ENCODE assay signal across 8 cellular contexts in the genomic region with DNA sequence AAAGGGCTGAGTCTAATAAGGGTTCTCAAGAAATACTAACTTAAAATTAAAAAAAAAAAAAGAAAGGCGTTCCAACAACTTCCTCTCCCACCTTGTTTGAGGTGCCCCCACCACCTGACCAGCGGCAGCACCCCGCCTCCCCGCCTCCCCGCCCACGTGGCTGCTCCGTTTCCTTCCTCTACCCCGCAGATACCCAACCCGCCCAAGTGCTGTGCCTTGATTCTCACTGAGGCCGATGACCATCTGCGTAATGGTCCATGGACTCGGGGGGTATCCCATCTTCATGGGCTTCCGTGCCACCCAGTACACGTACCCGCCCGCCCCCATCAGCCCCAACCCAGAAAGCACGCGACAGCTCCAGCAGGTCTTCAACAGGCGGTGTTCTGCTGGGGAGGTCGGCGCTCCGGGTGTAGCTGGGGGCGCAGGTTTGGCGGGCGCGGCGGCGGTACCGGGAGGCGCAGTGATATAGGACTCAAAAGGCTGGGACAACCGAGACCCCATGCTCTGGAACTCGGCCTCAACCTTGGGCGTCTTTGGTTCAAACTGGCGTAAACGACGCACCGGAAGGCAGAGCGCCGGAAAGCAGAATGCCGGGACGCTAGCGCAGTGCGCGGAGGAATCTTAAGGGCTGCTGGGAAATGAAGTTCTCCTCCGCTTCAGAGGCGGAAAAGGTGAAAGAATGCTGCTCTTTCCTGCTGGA. TPM values are rescaled to one million over a fixed set of nuclear protein-coding genes. Genes with fewer than 3 reads are reported as not detected.
DNase-seq lines count a peak whose midpoint lies in the region; ATAC-seq and TF ChIP-seq lines count a peak whose summit lies in the region.

A gene with protein sequence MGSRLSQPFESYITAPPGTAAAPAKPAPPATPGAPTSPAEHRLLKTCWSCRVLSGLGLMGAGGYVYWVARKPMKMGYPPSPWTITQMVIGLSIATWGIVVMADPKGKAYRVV (minus strand): TSS at position 545 of the 700 bp plus-strand sequence. CDS start 44 bp downstream, at position 501.

- H3K4me3 ChIP-seq in AG04450 (ENCODE audit: low read depth, low read length): peak within 1 kb of the TSS; percentile 79

- peak; percentile 90 for ATAC-seq in GM18868 (IDR thresholded peaks at IDR 0.05; ENCODE audit: unreplicated experiment)
- peak; percentile 93 for ATAC-seq in HG03135 (IDR thresholded peaks at IDR 0.05; ENCODE audit: unreplicated experiment)

- peaks cover 9% of the 10 kb centered on the region for H3K36me3 Mint-ChIP-seq in chondrocyte (ENCODE audit: low read depth)

- H3K4me3 Mint-ChIP-seq in chondrocyte (ENCODE audit: unreplicated experiment): peak within 1 kb of the TSS; percentile 92

- peaks cover 16% of the 10 kb centered on the region for H3K4me1 Mint-ChIP-seq in chondrocyte (ENCODE audit: low read depth)

- DNase-seq in AG04450 (ENCODE audit: low read depth, low spot score) (peak; percentile 53), NCI-H2227 treated with DMSO at 0.1 percent for 48 hours (lab: John Stamatoyannopoulos, UW) (peak; percentile 88), chondrocyte (ENCODE audit: low spot score) (no peak), kidney glomerular epithelial cell (lab: John Stamatoyannopoulos, UW) (peak; percentile 86)
- DNase-seq in activated CD4-positive, alpha-beta T cell treated with anti-CD3 and anti-CD28 coated beads for 1 hour: peak; percentile 63
- DNase-seq in stimulated activated CD4-positive, alpha-beta T cell treated with anti-CD3 and anti-CD28 coated beads, Interleukin-1b, Interleukin-23, amount 100 ng/mL, for 1 hour (ENCODE audit: low read depth in 2 of 2): peak; percentile 23 to 49

- peak within 1 kb of the TSS; percentile 55 for H3K27ac ChIP-seq in AG04450 (ENCODE audit: low read depth, low read length)

- H3K9me3 ChIP-seq in AG04450 (ENCODE audit: control insufficient read depth, insufficient read depth, low read length): no peaks in the 10 kb centered on the region

- H3K9me3 Mint-ChIP-seq in chondrocyte (ENCODE audit: low read depth): no peaks in the 10 kb centered on the region

- CTCF ChIA-PET in AG04450 (lab: Charles Lee): interaction anchor here (0.6 kb wide), 1 partner anchor 1034 kb away, joined by 6 read pairs; no protein-coding TSS in a partner anchor

- POLR2A ChIA-PET in AG04450 (lab: Yijun Ruan, JAX): no interaction called here

- no peaks in the 10 kb centered on the region for H3K27me3 ChIP-seq in AG04450 (ENCODE audit: control insufficient read depth, insufficient read depth, low read length)

- peaks cover 1% of the 10 kb centered on the region for H3K27me3 Mint-ChIP-seq in chondrocyte (ENCODE audit: low read depth)

- H3K27ac Mint-ChIP-seq in chondrocyte (ENCODE audit: unreplicated experiment): peak within 1 kb of the TSS; percentile 66

- TF ChIP-seq CTCF in AG04450 (IDR thresholded peaks at IDR 0.05; ENCODE audit: low read depth, low read length) (no peak), chondrocyte (IDR thresholded peaks at IDR 0.05) (no peak)

RNA-seq across cellular contexts. Expression of the gene that starts here (rescaled TPM):
- 31.3 and 34.7 TPM in 2 replicates for polyA plus RNA-seq in AG04450 (2011; rRNA removed)
- polyA minus RNA-seq in AG04450 (2011; rRNA and poly(A)+ RNA removed): 6.5 and 7.0 TPM in 2 replicates
- 33.3 to 53.0 TPM (median 40.7 TPM) in 3 replicates for total RNA-seq in chondrocyte
